8 cellular contexts compared by ENCODE assay signal in genomic region chr7:40134428-40135423, GRCh38. TPM values are rescaled to one million over a fixed set of nuclear protein-coding genes. Genes with fewer than 3 reads are reported as not detected.
A peak's percentile ranks its signal among the peaks of the same experiment; 100 is the strongest.
DNase-seq lines count a peak whose midpoint lies in the region; ATAC-seq and TF ChIP-seq lines count a peak whose summit lies in the region.

MPLKIP (minus strand) TSS chr7:40134622; CDS start chr7:40134567, 55 bp downstream.
SUGCT (plus strand) TSS chr7:40135005.

- peaks cover 17% of the 10 kb centered on the region for H3K27me3 ChIP-seq in GM23338 (ENCODE audit: insufficient read depth)

- peak within 1 kb of the TSS; percentile 91 for H3K4me2 ChIP-seq in GM23338

- peak within 1 kb of the TSS; percentile 98 for H3K27ac Mint-ChIP-seq in GM23338
- H3K27ac Mint-ChIP-seq in activated T-helper 2 cell treated with anti-CD3 and anti-CD28 coated beads, Interferon-gamma antibody, Interleukin-2, Interleukin-4, amounts not matched to agents 10 μg/mL and 5 μg/mL and 100 μg/mL, durations not matched to agents 14 hours and 24 hours and 36 hours = peak within 1 kb of the TSS; percentile 93
- peak within 1 kb of the TSS; percentile 83 to 92 for H3K27ac Mint-ChIP-seq in natural killer cell treated with Interleukin-12 subunit alpha and Interleukin-12 subunit beta and Interleukin-15 and Interleukin-18, amount 100 ng/mL, for 72 hours

- H3K4me1 ChIP-seq in GM23338 (ENCODE audit: insufficient read depth) = peaks cover 6% of the 10 kb centered on the region; the same call in 1 of the 2 replicates

- H3K27ac ChIP-seq in GM23338 (ENCODE audit: low read depth) = peak within 1 kb of the TSS; percentile 95

- H3K27me3 Mint-ChIP-seq in GM23338 (ENCODE audit: insufficient read depth, low read depth, poor library complexity) = peaks cover 13% of the 10 kb centered on the region
- peaks cover 15% of the 10 kb centered on the region for H3K27me3 Mint-ChIP-seq in activated T-helper 2 cell treated with anti-CD3 and anti-CD28 coated beads, Interferon-gamma antibody, Interleukin-2, Interleukin-4, amounts not matched to agents 10 μg/mL and 5 μg/mL and 100 μg/mL, durations not matched to agents 14 hours and 24 hours and 36 hours (ENCODE audit: low read depth)
- peaks cover 8 to 9% of the 10 kb centered on the region in 2 donors for H3K27me3 Mint-ChIP-seq in natural killer cell treated with Interleukin-12 subunit alpha and Interleukin-12 subunit beta and Interleukin-15 and Interleukin-18, amount 100 ng/mL, for 72 hours

- no peaks in the 10 kb centered on the region; the same call in none of the 2 replicates for H4K20me1 ChIP-seq in GM23338 (replicated peaks; ENCODE audit: insufficient read depth)

- no peaks in the 10 kb centered on the region for H3F3A ChIP-seq in GM23338 (replicated peaks; ENCODE audit: low read depth)

- H3K9me2 ChIP-seq in GM23338 (ENCODE audit: insufficient read depth) = no peaks in the 10 kb centered on the region

- TF ChIP-seq CTCF in GM23338 (conservative IDR thresholded peaks at IDR 0.05; ENCODE audit: low read depth in 2 of 2) = peak; percentile 72 to 81
- TF ChIP-seq CTCF in fibroblast of pulmonary artery (IDR thresholded peaks at IDR 0.05; ENCODE audit: low read length, missing control alignments) = peak; percentile 42

- intact Hi-C loops in activated T-helper 2 cell treated with anti-CD3 and anti-CD28 coated beads, Interferon-gamma antibody, Interleukin-2, Interleukin-4, amounts not matched to agents 10 μg/mL and 5 μg/mL and 100 μg/mL, durations not matched to agents 14 hours and 24 hours and 36 hours (cut with micrococcal nuclease) = loop anchor here (1.0 to 10.0 kb wide), 6 partner anchors 185 to 1230 kb away; partner anchors contain the start of genes RALA, VPS41 and YAE1

- peak within 1 kb of the TSS; percentile 100 for H2AFZ ChIP-seq in GM23338

- H3K79me2 ChIP-seq in GM23338 (replicated peaks; ENCODE audit: insufficient read depth) = peaks cover 44% of the 10 kb centered on the region

- no peaks in the 10 kb centered on the region for H3K36me3 ChIP-seq in GM23338 (ENCODE audit: insufficient read depth)

- DNase-seq in ELF-1 (ENCODE audit: low read depth, low spot score) = peak; percentile 97
- peak; percentile 89 for DNase-seq in GM23338 (ENCODE audit: low spot score)
- peak; percentile 93 to 95 for DNase-seq in Kasumi-1 (lab: John Stamatoyannopoulos, UW)
- peak; percentile 88 for DNase-seq in RPMI7951 (ENCODE audit: low read depth)
- peak; percentile 83 for DNase-seq in activated T-helper 2 cell treated with anti-CD3 and anti-CD28 coated beads, Interferon-gamma antibody, Interleukin-2, Interleukin-4, amounts not matched to agents 10 μg/mL and 5 μg/mL and 100 μg/mL, durations not matched to agents 14 hours and 24 hours and 36 hours (ENCODE audit: low spot score)
- DNase-seq in fibroblast of pulmonary artery (ENCODE audit: low read depth) = peak; percentile 91
- peak; percentile 84 for DNase-seq in natural killer cell treated with Interleukin-12 subunit alpha and Interleukin-12 subunit beta and Interleukin-15 and Interleukin-18, amount 100 ng/mL, for 72 hours (ENCODE audit: low spot score)
- DNase-seq in stimulated activated naive CD4-positive, alpha-beta T cell treated with Interleukin-2 at 50 U/mL for 16 hours (lab: John Stamatoyannopoulos, UW) = peak; percentile 79

- peak within 1 kb of the TSS; percentile 95 for H3K4me3 Mint-ChIP-seq in GM23338
- peak within 1 kb of the TSS; percentile 93 for H3K4me3 Mint-ChIP-seq in activated T-helper 2 cell treated with anti-CD3 and anti-CD28 coated beads, Interferon-gamma antibody, Interleukin-2, Interleukin-4, amounts not matched to agents 10 μg/mL and 5 μg/mL and 100 μg/mL, durations not matched to agents 14 hours and 24 hours and 36 hours (ENCODE audit: low read depth)
- peak within 1 kb of the TSS; percentile 94 for H3K4me3 Mint-ChIP-seq in natural killer cell treated with Interleukin-12 subunit alpha and Interleukin-12 subunit beta and Interleukin-15 and Interleukin-18, amount 100 ng/mL, for 72 hours

- H3K36me3 Mint-ChIP-seq in GM23338 (ENCODE audit: low read depth) = no peaks in the 10 kb centered on the region; the same call in 2 of the 3 replicates
- H3K36me3 Mint-ChIP-seq in activated T-helper 2 cell treated with anti-CD3 and anti-CD28 coated beads, Interferon-gamma antibody, Interleukin-2, Interleukin-4, amounts not matched to agents 10 μg/mL and 5 μg/mL and 100 μg/mL, durations not matched to agents 14 hours and 24 hours and 36 hours (ENCODE audit: low read depth) = peaks cover 11% of the 10 kb centered on the region
- no peaks in the 10 kb centered on the region for H3K36me3 Mint-ChIP-seq in natural killer cell treated with Interleukin-12 subunit alpha and Interleukin-12 subunit beta and Interleukin-15 and Interleukin-18, amount 100 ng/mL, for 72 hours

- no peaks in the 10 kb centered on the region for H3K9me3 Mint-ChIP-seq in GM23338
- H3K9me3 Mint-ChIP-seq in activated T-helper 2 cell treated with anti-CD3 and anti-CD28 coated beads, Interferon-gamma antibody, Interleukin-2, Interleukin-4, amounts not matched to agents 10 μg/mL and 5 μg/mL and 100 μg/mL, durations not matched to agents 14 hours and 24 hours and 36 hours = no peaks in the 10 kb centered on the region
- H3K9me3 Mint-ChIP-seq in natural killer cell treated with Interleukin-12 subunit alpha and Interleukin-12 subunit beta and Interleukin-15 and Interleukin-18, amount 100 ng/mL, for 72 hours = no peaks in the 10 kb centered on the region

- peak; percentile 88 for ATAC-seq in GM23338
- peak; percentile 95 to 96 for ATAC-seq in natural killer cell treated with Interleukin-12 subunit alpha and Interleukin-12 subunit beta and Interleukin-15 and Interleukin-18, amount 100 ng/mL, for 72 hours

- H3K4me3 ChIP-seq in GM23338 (peak within 1 kb of the TSS; percentile 97), fibroblast of pulmonary artery (replicated peaks; ENCODE audit: low read depth, low read length) (peak within 1 kb of the TSS; percentile 95)

- peaks cover 4% of the 10 kb centered on the region; the same call in 2 of the 3 replicates for H3K4me1 Mint-ChIP-seq in GM23338
- peaks cover 17% of the 10 kb centered on the region for H3K4me1 Mint-ChIP-seq in activated T-helper 2 cell treated with anti-CD3 and anti-CD28 coated beads, Interferon-gamma antibody, Interleukin-2, Interleukin-4, amounts not matched to agents 10 μg/mL and 5 μg/mL and 100 μg/mL, durations not matched to agents 14 hours and 24 hours and 36 hours (ENCODE audit: low read depth)
- peaks cover 10 to 12% of the 10 kb centered on the region in 2 donors for H3K4me1 Mint-ChIP-seq in natural killer cell treated with Interleukin-12 subunit alpha and Interleukin-12 subunit beta and Interleukin-15 and Interleukin-18, amount 100 ng/mL, for 72 hours (ENCODE audit: low read depth in 2 of 2)

TF ChIP-seq in GM23338, 12 proteins besides CTCF, POLR2A, EP300 and RAD21:
- TF ChIP-seq ZNF331 (CRISPR knock-in tag; IDR thresholded peaks at IDR 0.05; ENCODE audit: low read depth) (no peak), ETS1 (IDR thresholded peaks at IDR 0.05) (peak; percentile 62), EZH2phosphoT487 (IDR thresholded peaks at IDR 0.05; ENCODE audit: unreplicated experiment) (no peak), STAT1 (IDR thresholded peaks at IDR 0.05; ENCODE audit: unreplicated experiment) (no peak), EZH2 (IDR thresholded peaks at IDR 0.05; ENCODE audit: low read depth, unreplicated experiment) (no peak), NANOG (IDR thresholded peaks at IDR 0.05; ENCODE audit: borderline replicate concordance) (no peak), CREB1 (CRISPR knock-in tag; IDR thresholded peaks at IDR 0.05; ENCODE audit: low read depth) (peak; percentile 21; the same call in 1 of the 2 replicates), POLR2AphosphoS5 (IDR thresholded peaks at IDR 0.05; ENCODE audit: low read depth) (peak; percentile 63)

RNA-seq across cellular contexts. Expression of gene MPLKIP, which starts in this region (rescaled TPM):
- total RNA-seq in GM23338 (2014; rRNA removed; shearing (Covaris generic)) = 42.8 and 64.0 TPM in 2 replicates
- 147 and 153 TPM in 2 replicates for polyA plus RNA-seq in GM23338 (2016; fragmentation: Nextera tagmentation; extraction: Ambion mirVana)
- total RNA-seq in RPMI7951 (2014; rRNA removed; shearing (Covaris generic)) = 80.3 and 93.7 TPM in 2 replicates
- 35.6 and 39.0 TPM in 2 replicates for total RNA-seq in activated T-helper 2 cell treated with anti-CD3 and anti-CD28 coated beads, Interferon-gamma antibody, Interleukin-2, Interleukin-4, amounts not matched to agents 10 μg/mL and 5 μg/mL and 100 μg/mL, durations not matched to agents 14 hours and 24 hours and 36 hours
- total RNA-seq in natural killer cell treated with Interleukin-12 subunit alpha and Interleukin-12 subunit beta and Interleukin-15 and Interleukin-18, amount 100 ng/mL, for 72 hours = 10 to 100 TPM; 25.7 to 30.1 TPM

RNA-seq across cellular contexts. Expression of gene SUGCT, which starts in this region (rescaled TPM):
- 2.1 and 5.6 TPM in 2 replicates for total RNA-seq in GM23338 (2014; rRNA removed; shearing (Covaris generic))
- polyA plus RNA-seq in GM23338 (2016; fragmentation: Nextera tagmentation; extraction: Ambion mirVana) = 4.2 and 5.2 TPM in 2 replicates
- total RNA-seq in RPMI7951 (2014; rRNA removed; shearing (Covaris generic)) = 10.7 and 12.4 TPM in 2 replicates
- 0.43 and 1.2 TPM in 2 replicates for total RNA-seq in activated T-helper 2 cell treated with anti-CD3 and anti-CD28 coated beads, Interferon-gamma antibody, Interleukin-2, Interleukin-4, amounts not matched to agents 10 μg/mL and 5 μg/mL and 100 μg/mL, durations not matched to agents 14 hours and 24 hours and 36 hours
- total RNA-seq in natural killer cell treated with Interleukin-12 subunit alpha and Interleukin-12 subunit beta and Interleukin-15 and Interleukin-18, amount 100 ng/mL, for 72 hours = 1 to 10 TPM in 1 of 2 donors, under 1 TPM in 1; 0.74 to 1.3 TPM

Comparison
In these comparisons a context has a peak if more than half of its experiments do, and no peak if none do; other contexts are left out.
1. Peak in every context shown above with its lines: DNase-seq, ATAC-seq, H3K4me3 ChIP-seq and H3K27ac ChIP-seq.